ENCODE assay signal across 32 cellular contexts in genomic region chr13:100659578-100659977, GRCh38. TPM values are rescaled to one million over a fixed set of nuclear protein-coding genes. Genes with fewer than 3 reads are reported as not detected.
A peak's percentile ranks its signal among the peaks of the same experiment; 100 is the strongest.
DNase-seq lines count a peak whose midpoint lies in the region; ATAC-seq, FAIRE-seq and TF ChIP-seq lines count a peak whose summit lies in the region.
"Had no signal": no experiment of that assay in that cellular context is flagged by ENCODE, and none has a peak within 500 bp of the region (broad histone marks: within the 10 kb centered on the region; RNA-seq: fewer than 3 reads in every experiment).

No MANE protein-coding gene starts in this region.

- no peak overlapping the region for H3K23ac ChIP-seq in mesendoderm (ENCODE audit: low read length)

- no peak for TF ChIP-seq POLR2A in H54 (IDR thresholded peaks at IDR 0.05; ENCODE audit: low read depth, low read length)

- no peak overlapping the region for H2AK5ac ChIP-seq in mesendoderm (ENCODE audit: low read length)

- H3K36me3 ChIP-seq in mesendoderm (ENCODE audit: control insufficient read depth, insufficient read depth, low read length): peaks cover 7% of the 10 kb centered on the region
- H3K36me3 ChIP-seq: ovary had no signal

- H3K27me3 ChIP-seq in mesendoderm (ENCODE audit: insufficient read depth, low read length, poor library complexity): no peaks in the 10 kb centered on the region
- H3K27me3 ChIP-seq: gastrocnemius medialis, ovary, Peyer's patch, vagina had no signal

- H3K4me1 ChIP-seq in mesendoderm (ENCODE audit: control insufficient read depth, low read depth, low read length): no peaks in the 10 kb centered on the region
- H3K4me1 ChIP-seq: A549, gastrocnemius medialis, HAP-1, vagina had no signal

- no peak for ATAC-seq in activated naive CD8-positive, alpha-beta T cell treated with anti-CD3 and anti-CD28 coated beads, Interleukin-2, amount 10 ng/mL, durations not matched to agents 7 days and 5 days (ENCODE audit: low read depth)
- no peak for ATAC-seq in activated naive CD8-positive, alpha-beta T cell treated with anti-CD3 and anti-CD28 coated beads, Interleukin-2, amount 50 U/mL, for 24 hours
- ATAC-seq in stimulated activated naive B cell treated with anti-CD40 and anti-IgM and Interleukin-4, amounts not matched to agents 10 μg/mL and 1 μg/mL and 100 μg/mL, for 72 hours (replicated peaks): no peak
- no peak for ATAC-seq in GM18909 (IDR thresholded peaks at IDR 0.05; ENCODE audit: poor library complexity, unreplicated experiment)
- ATAC-seq: A549; activated T-cell treated with anti-CD3 and anti-CD28 coated beads, Interleukin-2, amount 50 U/mL, for 4 hours; gastrocnemius medialis; stimulated activated naive CD8-positive, alpha-beta T cell treated with anti-CD3 and anti-CD28 coated beads, Interleukin-15, Interleukin-2, amounts not matched to agents 100 U/mL and 50 U/mL, for 24 hours had no signal

- H3K4me3 Mint-ChIP-seq in activated naive CD8-positive, alpha-beta T cell treated with anti-CD3 and anti-CD28 coated beads, Interleukin-2, amount 10 ng/mL, durations not matched to agents 7 days and 5 days: no peak overlapping the region
- no peak overlapping the region for H3K4me3 Mint-ChIP-seq in activated naive CD8-positive, alpha-beta T cell treated with anti-CD3 and anti-CD28 coated beads, Interleukin-2, amount 50 U/mL, for 24 hours
- no peak overlapping the region for H3K4me3 Mint-ChIP-seq in stimulated activated naive B cell treated with anti-CD40 and anti-IgM and Interleukin-4, amounts not matched to agents 10 μg/mL and 1 μg/mL and 100 μg/mL, for 72 hours
- H3K4me3 Mint-ChIP-seq: activated T-cell treated with anti-CD3 and anti-CD28 coated beads, Interleukin-2, amount 50 U/mL, for 4 hours; CD4-positive, alpha-beta T cell; central memory CD8-positive, alpha-beta T cell; nephron progenitor cell had no signal

- no peak overlapping the region for H4K5ac ChIP-seq in mesendoderm (ENCODE audit: low read length)

- DNase-seq in activated naive CD8-positive, alpha-beta T cell treated with anti-CD3 and anti-CD28 coated beads, Interleukin-2, amount 10 ng/mL, durations not matched to agents 7 days and 5 days: no peak
- no peak for DNase-seq in activated naive CD8-positive, alpha-beta T cell treated with anti-CD3 and anti-CD28 coated beads, Interleukin-2, amount 50 U/mL, for 24 hours
- no peak for DNase-seq in choroid plexus epithelial cell (ENCODE audit: low read depth)
- peak; percentile 29 for DNase-seq in mesendoderm
- DNase-seq in stimulated activated naive B cell treated with anti-CD40 and anti-IgM and Interleukin-4, amounts not matched to agents 10 μg/mL and 1 μg/mL and 100 μg/mL, for 72 hours: no peak
- DNase-seq in H54 (ENCODE audit: insufficient read length, low spot score): no peak
- DNase-seq in NCI-H2029 treated with DMSO at 0.1 percent for 48 hours (lab: John Stamatoyannopoulos, UW): no peak
- DNase-seq: activated CD4-positive, alpha-beta T cell treated with anti-CD3 and anti-CD28 coated beads for 4 hours; activated gamma-delta T cell treated with Interleukin-2 at 50 U/mL for 16 hours; activated T-cell treated with anti-CD3 and anti-CD28 coated beads, Interleukin-2, amount 50 U/mL, for 4 hours; CD4-positive, alpha-beta T cell; gastrocnemius medialis; Kasumi-1; mammary epithelial cell; NCI-H1436 treated with DMSO at 0.1 percent for 48 hours; NCI-H2107; NCI-H446; NCI-H748 treated with DMSO at 0.1 percent for 48 hours; nephron progenitor cell; ovary; Peyer's patch; SHP77 treated with DMSO at 0.1 percent for 48 hours; stimulated activated naive CD8-positive, alpha-beta T cell treated with anti-CD3 and anti-CD28 coated beads, Interleukin-15, Interleukin-2, amounts not matched to agents 100 U/mL and 50 U/mL, for 24 hours had no signal

- peaks cover 24% of the 10 kb centered on the region for H3K4me1 Mint-ChIP-seq in activated naive CD8-positive, alpha-beta T cell treated with anti-CD3 and anti-CD28 coated beads, Interleukin-2, amount 10 ng/mL, durations not matched to agents 7 days and 5 days
- H3K4me1 Mint-ChIP-seq in activated naive CD8-positive, alpha-beta T cell treated with anti-CD3 and anti-CD28 coated beads, Interleukin-2, amount 50 U/mL, for 24 hours: peaks cover 25% of the 10 kb centered on the region
- H3K4me1 Mint-ChIP-seq in stimulated activated naive B cell treated with anti-CD40 and anti-IgM and Interleukin-4, amounts not matched to agents 10 μg/mL and 1 μg/mL and 100 μg/mL, for 72 hours: peaks cover 4 to 12% of the 10 kb centered on the region in 2 donors

- H2BK120ac ChIP-seq in mesendoderm (ENCODE audit: low read depth, low read length): no peak overlapping the region

- no peaks in the 10 kb centered on the region for H3K27me3 Mint-ChIP-seq in activated naive CD8-positive, alpha-beta T cell treated with anti-CD3 and anti-CD28 coated beads, Interleukin-2, amount 10 ng/mL, durations not matched to agents 7 days and 5 days
- no peaks in the 10 kb centered on the region for H3K27me3 Mint-ChIP-seq in activated naive CD8-positive, alpha-beta T cell treated with anti-CD3 and anti-CD28 coated beads, Interleukin-2, amount 50 U/mL, for 24 hours
- no peaks in the 10 kb centered on the region for H3K27me3 Mint-ChIP-seq in stimulated activated naive B cell treated with anti-CD40 and anti-IgM and Interleukin-4, amounts not matched to agents 10 μg/mL and 1 μg/mL and 100 μg/mL, for 72 hours
- H3K27me3 Mint-ChIP-seq: CD4-positive, alpha-beta T cell; central memory CD8-positive, alpha-beta T cell had no signal

- no peak overlapping the region for H3K4me3 ChIP-seq in choroid plexus epithelial cell (ENCODE audit: low read depth, low read length)
- H3K4me3 ChIP-seq in mesendoderm (ENCODE audit: low read length): no peak overlapping the region
- H3K4me3 ChIP-seq: A549, gastrocnemius medialis, HAP-1, ovary, Peyer's patch, skin epidermis, thoracic aorta, vagina had no signal

- H3K79me1 ChIP-seq in mesendoderm (ENCODE audit: low read length): no peaks in the 10 kb centered on the region

- TF ChIP-seq CTCF in choroid plexus epithelial cell (conservative IDR thresholded peaks at IDR 0.05; ENCODE audit: low read depth, low read length): peak; percentile 4

- no CpG with 5 or more reads among the region's 4 CpGs for WGBS in mesendoderm (ENCODE audit: extremely low coverage, insufficient coverage, low lambda C conversion rate)

- no peak overlapping the region for H3K56ac ChIP-seq in mesendoderm (ENCODE audit: low read length)

- H3K27ac ChIP-seq in mesendoderm (ENCODE audit: low read depth, low read length): no peak overlapping the region
- H3K27ac ChIP-seq: A549, gastrocnemius medialis, ovary, Peyer's patch, skin epidermis, thoracic aorta, vagina had no signal

- no peak overlapping the region for H2BK5ac ChIP-seq in mesendoderm (ENCODE audit: low read length)

- H3K4me2 ChIP-seq in mesendoderm (ENCODE audit: low read length): no peak overlapping the region
- H3K4me2 ChIP-seq: A549 had no signal

- no peak overlapping the region for H3K9ac ChIP-seq in mesendoderm (ENCODE audit: low read length)

- H4K8ac ChIP-seq in mesendoderm (ENCODE audit: low read depth, low read length): no peak overlapping the region

- no peak overlapping the region for H3K18ac ChIP-seq in mesendoderm (ENCODE audit: low read length)

- FAIRE-seq in H54 (lab: Jason Lieb, UNC): no peak
- FAIRE-seq: A549, D721Med, GM19239 had no signal

- H3K36me3 Mint-ChIP-seq in activated naive CD8-positive, alpha-beta T cell treated with anti-CD3 and anti-CD28 coated beads, Interleukin-2, amount 10 ng/mL, durations not matched to agents 7 days and 5 days: peaks cover 52% of the 10 kb centered on the region
- H3K36me3 Mint-ChIP-seq in activated naive CD8-positive, alpha-beta T cell treated with anti-CD3 and anti-CD28 coated beads, Interleukin-2, amount 50 U/mL, for 24 hours (ENCODE audit: low read depth): peaks cover 29% of the 10 kb centered on the region
- peaks cover 43 to 52% of the 10 kb centered on the region in 2 donors for H3K36me3 Mint-ChIP-seq in stimulated activated naive B cell treated with anti-CD40 and anti-IgM and Interleukin-4, amounts not matched to agents 10 μg/mL and 1 μg/mL and 100 μg/mL, for 72 hours

- H2BK15ac ChIP-seq in mesendoderm (replicated peaks; ENCODE audit: low read depth): no peak overlapping the region

- POLR2A ChIA-PET in activated naive CD8-positive, alpha-beta T cell treated with anti-CD3 and anti-CD28 coated beads, Interleukin-2, amount 10 ng/mL, durations not matched to agents 7 days and 5 days (lab: Charles Lee): interaction anchor here (1.7 kb wide), 1 partner anchor 15 kb away, joined by 7 read pairs; the partner anchor contains the start of gene TMTC4

- no peaks in the 10 kb centered on the region for H3K9me3 Mint-ChIP-seq in activated naive CD8-positive, alpha-beta T cell treated with anti-CD3 and anti-CD28 coated beads, Interleukin-2, amount 10 ng/mL, durations not matched to agents 7 days and 5 days
- H3K9me3 Mint-ChIP-seq in activated naive CD8-positive, alpha-beta T cell treated with anti-CD3 and anti-CD28 coated beads, Interleukin-2, amount 50 U/mL, for 24 hours: no peaks in the 10 kb centered on the region
- H3K9me3 Mint-ChIP-seq in stimulated activated naive B cell treated with anti-CD40 and anti-IgM and Interleukin-4, amounts not matched to agents 10 μg/mL and 1 μg/mL and 100 μg/mL, for 72 hours: no peaks in the 10 kb centered on the region
- H3K9me3 Mint-ChIP-seq: activated T-cell treated with anti-CD3 and anti-CD28 coated beads, Interleukin-2, amount 50 U/mL, for 4 hours; CD4-positive, alpha-beta T cell; central memory CD8-positive, alpha-beta T cell; nephron progenitor cell had no signal

- peak overlapping the region; percentile 30 for H3K27ac Mint-ChIP-seq in activated naive CD8-positive, alpha-beta T cell treated with anti-CD3 and anti-CD28 coated beads, Interleukin-2, amount 10 ng/mL, durations not matched to agents 7 days and 5 days
- no peak overlapping the region for H3K27ac Mint-ChIP-seq in activated naive CD8-positive, alpha-beta T cell treated with anti-CD3 and anti-CD28 coated beads, Interleukin-2, amount 50 U/mL, for 24 hours
- H3K27ac Mint-ChIP-seq in stimulated activated naive B cell treated with anti-CD40 and anti-IgM and Interleukin-4, amounts not matched to agents 10 μg/mL and 1 μg/mL and 100 μg/mL, for 72 hours: no peak overlapping the region
- H3K27ac Mint-ChIP-seq: CD4-positive, alpha-beta T cell; nephron progenitor cell had no signal

- no peaks in the 10 kb centered on the region for H3K79me2 ChIP-seq in mesendoderm (ENCODE audit: control insufficient read depth, insufficient read depth, low read length)

- H3K4ac ChIP-seq in mesendoderm (ENCODE audit: low read depth, low read length): no peak overlapping the region

RNA-seq across cellular contexts. Expression of gene TMTC4, which starts 15.0 kb away (rescaled TPM):
- total RNA-seq in activated naive CD8-positive, alpha-beta T cell treated with anti-CD3 and anti-CD28 coated beads, Interleukin-2, amount 10 ng/mL, durations not matched to agents 7 days and 5 days: 10 to 100 TPM; 34.6 to 38.8 TPM
- polyA plus RNA-seq in mesendoderm (2013, experiment 1 of 2): 15.7 TPM
- 16.5 TPM for polyA plus RNA-seq in mesendoderm (2013, experiment 2 of 2)
